Comparison of ENCODE assay signal across 34 cellular contexts in genomic region chr19:1952635-1953034, GRCh38.
"Had no signal": no experiment of that assay in that cellular context is flagged by ENCODE, and none has a peak within 500 bp of the region (broad histone marks: within the 10 kb centered on the region; RNA-seq: fewer than 3 reads in every experiment).

No MANE protein-coding gene starts in this region.

- H3K4me3 Mint-ChIP-seq: activated naive CD4-positive, alpha-beta T cell treated with anti-CD3 and anti-CD28 coated beads, Interleukin-2, amount 10 ng/mL, durations not matched to agents 7 days and 5 days; activated naive CD8-positive, alpha-beta T cell treated with anti-CD3 and anti-CD28 coated beads, Interleukin-2, amount 10 ng/mL, durations not matched to agents 7 days and 5 days; brain; effector memory CD8-positive, alpha-beta T cell; memory B cell; naive thymus-derived CD4-positive, alpha-beta T cell; neural progenitor cell; stimulated activated memory B cell treated with anti-CD40 and anti-IgM and Interleukin-4, amounts not matched to agents 10 μg/mL and 1 μg/mL and 100 μg/mL, for 72 hours; stimulated activated naive CD8-positive, alpha-beta T cell treated with anti-CD3 and anti-CD28 coated beads, Interleukin-15, amount 100 ng/mL, for 72 hours; T-helper 17 cell had no signal

- H3K4me3 ChIP-seq: ascending aorta, cardiac muscle cell, colonic mucosa, dorsolateral prefrontal cortex, neural progenitor cell, psoas muscle, sigmoid colon, upper lobe of left lung had no signal

- H3K9me3 Mint-ChIP-seq: activated naive CD4-positive, alpha-beta T cell treated with anti-CD3 and anti-CD28 coated beads, Interleukin-2, amount 10 ng/mL, durations not matched to agents 7 days and 5 days; activated naive CD8-positive, alpha-beta T cell treated with anti-CD3 and anti-CD28 coated beads, Interleukin-2, amount 10 ng/mL, durations not matched to agents 7 days and 5 days; effector memory CD8-positive, alpha-beta T cell; memory B cell; neural progenitor cell; stimulated activated memory B cell treated with anti-CD40 and anti-IgM and Interleukin-4, amounts not matched to agents 10 μg/mL and 1 μg/mL and 100 μg/mL, for 72 hours; stimulated activated naive CD8-positive, alpha-beta T cell treated with anti-CD3 and anti-CD28 coated beads, Interleukin-15, amount 100 ng/mL, for 72 hours had no signal

- H3K27me3 Mint-ChIP-seq: activated naive CD4-positive, alpha-beta T cell treated with anti-CD3 and anti-CD28 coated beads, Interleukin-2, amount 10 ng/mL, durations not matched to agents 7 days and 5 days; activated naive CD8-positive, alpha-beta T cell treated with anti-CD3 and anti-CD28 coated beads, Interleukin-2, amount 10 ng/mL, durations not matched to agents 7 days and 5 days; brain; effector memory CD8-positive, alpha-beta T cell; memory B cell; naive thymus-derived CD4-positive, alpha-beta T cell; stimulated activated memory B cell treated with anti-CD40 and anti-IgM and Interleukin-4, amounts not matched to agents 10 μg/mL and 1 μg/mL and 100 μg/mL, for 72 hours; stimulated activated naive CD8-positive, alpha-beta T cell treated with anti-CD3 and anti-CD28 coated beads, Interleukin-15, amount 100 ng/mL, for 72 hours; T-helper 17 cell had no signal

- H2AFZ ChIP-seq: neural progenitor cell, parathyroid adenoma had no signal

- H3K9me3 ChIP-seq: ascending aorta, colonic mucosa, psoas muscle, sigmoid colon, upper lobe of left lung had no signal

- H3K36me3 ChIP-seq: cardiac muscle cell, colonic mucosa, neural progenitor cell had no signal

- H3K27me3 ChIP-seq: ascending aorta, cardiac muscle cell, colonic mucosa, dorsolateral prefrontal cortex, neural progenitor cell, sigmoid colon, upper lobe of left lung had no signal

- ATAC-seq: activated CD4-positive, CD25-positive, alpha-beta regulatory T cell treated with anti-CD3 and anti-CD28 coated beads, Interleukin-2, amount 50 U/mL, for 24 hours; effector memory CD8-positive, alpha-beta T cell; esophagus mucosa; left cardiac atrium; naive thymus-derived CD4-positive, alpha-beta T cell; psoas muscle; stimulated activated memory B cell treated with anti-CD40 and anti-IgM and Interleukin-4, amounts not matched to agents 10 μg/mL and 1 μg/mL and 100 μg/mL, for 72 hours; stimulated activated naive CD8-positive, alpha-beta T cell treated with anti-CD3 and anti-CD28 coated beads, Interleukin-15, amount 100 ng/mL, for 72 hours; T-helper 17 cell had no signal

- DNase-seq: activated CD4-positive, alpha-beta T cell treated with anti-CD3 and anti-CD28 coated beads for 48 hours; activated CD4-positive, alpha-beta T cell treated with anti-CD3 and anti-CD28 coated beads, Interleukin-2, amount 50 U/mL, for 48 hours; activated CD8-positive, alpha-beta memory T cell treated with anti-CD3 and anti-CD28 coated beads for 24 hours; activated effector memory CD4-positive, alpha-beta T cell treated with Interleukin-2 at 50 U/mL for 16 hours; activated naive CD4-positive, alpha-beta T cell treated with anti-CD3 and anti-CD28 coated beads, Interleukin-2, amount 10 ng/mL, durations not matched to agents 7 days and 5 days; activated naive CD8-positive, alpha-beta T cell treated with anti-CD3 and anti-CD28 coated beads, Interleukin-2, amount 10 ng/mL, durations not matched to agents 7 days and 5 days; cerebellar nuclear complex; colonic mucosa; dorsolateral prefrontal cortex; effector memory CD8-positive, alpha-beta T cell; islet precursor cell; left cardiac atrium; midbrain; naive thymus-derived CD4-positive, alpha-beta T cell; occipital lobe; psoas muscle; sigmoid colon; small intestine; stimulated activated CD4-positive, alpha-beta T cell treated with anti-CD3 and anti-CD28 coated beads, Interleukin-4, amount 100 ng/mL, for 4 hours; stimulated activated CD8-positive, alpha-beta memory T cell treated with anti-CD3 and anti-CD28 coated beads, Interleukin-4, amount 100 ng/mL, for 48 hours; stimulated activated naive CD8-positive, alpha-beta T cell treated with anti-CD3 and anti-CD28 coated beads, Interleukin-15, amount 100 ng/mL, for 72 hours; T-helper 17 cell; T1000; WERI-Rb-1 had no signal

- H3K9ac ChIP-seq: neural progenitor cell, parathyroid adenoma had no signal

- H3K27ac Mint-ChIP-seq: activated naive CD8-positive, alpha-beta T cell treated with anti-CD3 and anti-CD28 coated beads, Interleukin-2, amount 10 ng/mL, durations not matched to agents 7 days and 5 days; brain; memory B cell; naive thymus-derived CD4-positive, alpha-beta T cell; stimulated activated memory B cell treated with anti-CD40 and anti-IgM and Interleukin-4, amounts not matched to agents 10 μg/mL and 1 μg/mL and 100 μg/mL, for 72 hours; stimulated activated naive CD8-positive, alpha-beta T cell treated with anti-CD3 and anti-CD28 coated beads, Interleukin-15, amount 100 ng/mL, for 72 hours had no signal

- H3K4me1 ChIP-seq: ascending aorta, colonic mucosa, parathyroid adenoma had no signal

- H3K36me3 Mint-ChIP-seq: memory B cell had no signal

- H3K27ac ChIP-seq: ascending aorta, cardiac muscle cell, colonic mucosa, neural progenitor cell, parathyroid adenoma, psoas muscle, sigmoid colon, upper lobe of left lung, WERI-Rb-1 had no signal

- H3K4me2 ChIP-seq: neural progenitor cell had no signal
